Comparison of ENCODE assay signal across 17 cellular contexts in genomic region chr1:201632364-201632952, GRCh38.
"Had no signal": no experiment of that assay in that cellular context is flagged by ENCODE, and none has a peak within 500 bp of the region (broad histone marks: within the 10 kb centered on the region; RNA-seq: fewer than 3 reads in every experiment).

No MANE protein-coding gene starts in this region.

- H3K4me1 ChIP-seq: uterus had no signal

- H3K4me3 ChIP-seq: gastrocnemius medialis, tibial artery, uterus had no signal

- DNase-seq: activated CD4-positive, alpha-beta T cell treated with anti-CD3 and anti-CD28 coated beads for 48 hours; activated CD4-positive, CD25-positive, alpha-beta regulatory T cell; activated CD8-positive, alpha-beta T cell treated with anti-CD3 and anti-CD28 coated beads for 36 hours; activated naive CD4-positive, alpha-beta T cell treated with anti-CD3 and anti-CD28 coated beads for 36 hours; activated T-cell treated with anti-CD3 and anti-CD28 coated beads, Interleukin-2, amount 50 U/mL, for 1 hour; brain microvascular endothelial cell; cortex of kidney; gastrocnemius medialis; immature natural killer cell; occipital lobe; posterior cingulate gyrus; retina; stimulated activated CD8-positive, alpha-beta memory T cell treated with anti-CD3 and anti-CD28 coated beads, Interleukin-4, amount 100 ng/mL, for 48 hours; stimulated activated naive CD4-positive, alpha-beta T cell treated with Interleukin-2 at 50 U/mL for 16 hours; T-helper 2 cell; tibial artery; uterus had no signal

- H3K27me3 ChIP-seq: brain microvascular endothelial cell, gastrocnemius medialis, tibial artery, uterus had no signal

- ATAC-seq: activated CD8-positive, alpha-beta T cell treated with anti-CD3 and anti-CD28 coated beads for 36 hours had no signal

- H3K36me3 ChIP-seq: gastrocnemius medialis, tibial artery, uterus had no signal

- H3K27ac ChIP-seq: brain microvascular endothelial cell, gastrocnemius medialis, tibial artery, uterus had no signal

- H3K9me3 ChIP-seq: gastrocnemius medialis, tibial artery, uterus had no signal
